In the genomic region with DNA sequence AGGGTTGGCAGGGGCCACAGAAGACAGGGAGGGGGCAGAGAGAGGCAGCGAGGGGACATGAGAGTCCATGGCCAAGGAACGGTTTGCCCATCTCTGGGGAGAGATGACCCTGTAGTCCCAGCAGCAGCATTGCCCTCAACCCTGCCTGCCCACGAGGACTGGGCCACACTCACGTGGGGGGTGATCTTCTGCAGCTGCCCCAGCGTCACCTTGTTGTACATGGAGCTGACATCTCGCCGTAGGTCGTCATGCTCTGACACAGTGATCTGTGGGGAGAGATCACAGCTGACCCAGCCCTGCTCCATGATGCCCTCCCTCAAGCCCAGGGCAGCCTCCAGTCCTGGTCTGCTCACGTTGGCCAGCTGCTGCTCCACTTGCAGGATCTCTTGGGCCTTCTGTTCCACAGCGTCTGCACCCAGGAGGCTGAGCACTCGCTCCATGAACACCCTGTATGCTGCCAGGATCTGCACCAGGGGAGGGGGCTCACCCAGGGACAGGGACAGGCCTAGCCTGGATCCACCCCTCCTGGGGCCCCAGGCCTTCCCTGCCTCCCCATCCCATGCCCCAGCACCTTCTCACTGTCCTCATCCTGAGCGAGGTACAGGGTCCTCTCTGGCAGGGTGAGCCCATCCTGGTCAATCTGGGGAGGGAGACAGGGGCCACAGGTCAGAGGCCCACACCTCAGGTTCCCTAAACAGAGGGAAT, we compare ENCODE assay signal across 1 cellular context.
TF ChIP-seq lines count a peak whose summit lies in the region.

No MANE protein-coding gene starts in this region.

TF ChIP-seq in GM23338, 12 proteins besides CTCF, POLR2A, EP300 and RAD21:
- TF ChIP-seq, protein P1, sequence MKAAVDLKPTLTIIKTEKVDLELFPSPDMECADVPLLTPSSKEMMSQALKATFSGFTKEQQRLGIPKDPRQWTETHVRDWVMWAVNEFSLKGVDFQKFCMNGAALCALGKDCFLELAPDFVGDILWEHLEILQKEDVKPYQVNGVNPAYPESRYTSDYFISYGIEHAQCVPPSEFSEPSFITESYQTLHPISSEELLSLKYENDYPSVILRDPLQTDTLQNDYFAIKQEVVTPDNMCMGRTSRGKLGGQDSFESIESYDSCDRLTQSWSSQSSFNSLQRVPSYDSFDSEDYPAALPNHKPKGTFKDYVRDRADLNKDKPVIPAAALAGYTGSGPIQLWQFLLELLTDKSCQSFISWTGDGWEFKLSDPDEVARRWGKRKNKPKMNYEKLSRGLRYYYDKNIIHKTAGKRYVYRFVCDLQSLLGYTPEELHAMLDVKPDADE (IDR thresholded peaks at IDR 0.05) = no peak
- TF ChIP-seq ZNF462 (CRISPR knock-in tag; IDR thresholded peaks at IDR 0.05) = no peak
- no peak for TF ChIP-seq EZH2phosphoT487 (IDR thresholded peaks at IDR 0.05; ENCODE audit: unreplicated experiment)
- TF ChIP-seq CREB1 (CRISPR knock-in tag; IDR thresholded peaks at IDR 0.05; ENCODE audit: low read depth) = no peak
- TF ChIP-seq POLR2AphosphoS5 (IDR thresholded peaks at IDR 0.05; ENCODE audit: low read depth) = no peak
- no peak for TF ChIP-seq JUNB (IDR thresholded peaks at IDR 0.05; ENCODE audit: unreplicated experiment)
- TF ChIP-seq, protein P2, sequence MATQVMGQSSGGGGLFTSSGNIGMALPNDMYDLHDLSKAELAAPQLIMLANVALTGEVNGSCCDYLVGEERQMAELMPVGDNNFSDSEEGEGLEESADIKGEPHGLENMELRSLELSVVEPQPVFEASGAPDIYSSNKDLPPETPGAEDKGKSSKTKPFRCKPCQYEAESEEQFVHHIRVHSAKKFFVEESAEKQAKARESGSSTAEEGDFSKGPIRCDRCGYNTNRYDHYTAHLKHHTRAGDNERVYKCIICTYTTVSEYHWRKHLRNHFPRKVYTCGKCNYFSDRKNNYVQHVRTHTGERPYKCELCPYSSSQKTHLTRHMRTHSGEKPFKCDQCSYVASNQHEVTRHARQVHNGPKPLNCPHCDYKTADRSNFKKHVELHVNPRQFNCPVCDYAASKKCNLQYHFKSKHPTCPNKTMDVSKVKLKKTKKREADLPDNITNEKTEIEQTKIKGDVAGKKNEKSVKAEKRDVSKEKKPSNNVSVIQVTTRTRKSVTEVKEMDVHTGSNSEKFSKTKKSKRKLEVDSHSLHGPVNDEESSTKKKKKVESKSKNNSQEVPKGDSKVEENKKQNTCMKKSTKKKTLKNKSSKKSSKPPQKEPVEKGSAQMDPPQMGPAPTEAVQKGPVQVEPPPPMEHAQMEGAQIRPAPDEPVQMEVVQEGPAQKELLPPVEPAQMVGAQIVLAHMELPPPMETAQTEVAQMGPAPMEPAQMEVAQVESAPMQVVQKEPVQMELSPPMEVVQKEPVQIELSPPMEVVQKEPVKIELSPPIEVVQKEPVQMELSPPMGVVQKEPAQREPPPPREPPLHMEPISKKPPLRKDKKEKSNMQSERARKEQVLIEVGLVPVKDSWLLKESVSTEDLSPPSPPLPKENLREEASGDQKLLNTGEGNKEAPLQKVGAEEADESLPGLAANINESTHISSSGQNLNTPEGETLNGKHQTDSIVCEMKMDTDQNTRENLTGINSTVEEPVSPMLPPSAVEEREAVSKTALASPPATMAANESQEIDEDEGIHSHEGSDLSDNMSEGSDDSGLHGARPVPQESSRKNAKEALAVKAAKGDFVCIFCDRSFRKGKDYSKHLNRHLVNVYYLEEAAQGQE (IDR thresholded peaks at IDR 0.05; ENCODE audit: unreplicated experiment) = no peak
- TF ChIP-seq EZH2 (IDR thresholded peaks at IDR 0.05; ENCODE audit: low read depth, unreplicated experiment) = no peak
- TF ChIP-seq ZNF331 (CRISPR knock-in tag; IDR thresholded peaks at IDR 0.05; ENCODE audit: low read depth) = no peak
- TF ChIP-seq STAT1 (IDR thresholded peaks at IDR 0.05; ENCODE audit: unreplicated experiment) = no peak
- no peak for TF ChIP-seq NANOG (IDR thresholded peaks at IDR 0.05; ENCODE audit: borderline replicate concordance)
- no peak for TF ChIP-seq ZNF114 (CRISPR knock-in tag; IDR thresholded peaks at IDR 0.05)
